8 cellular contexts compared by ENCODE assay signal in the genomic region with DNA sequence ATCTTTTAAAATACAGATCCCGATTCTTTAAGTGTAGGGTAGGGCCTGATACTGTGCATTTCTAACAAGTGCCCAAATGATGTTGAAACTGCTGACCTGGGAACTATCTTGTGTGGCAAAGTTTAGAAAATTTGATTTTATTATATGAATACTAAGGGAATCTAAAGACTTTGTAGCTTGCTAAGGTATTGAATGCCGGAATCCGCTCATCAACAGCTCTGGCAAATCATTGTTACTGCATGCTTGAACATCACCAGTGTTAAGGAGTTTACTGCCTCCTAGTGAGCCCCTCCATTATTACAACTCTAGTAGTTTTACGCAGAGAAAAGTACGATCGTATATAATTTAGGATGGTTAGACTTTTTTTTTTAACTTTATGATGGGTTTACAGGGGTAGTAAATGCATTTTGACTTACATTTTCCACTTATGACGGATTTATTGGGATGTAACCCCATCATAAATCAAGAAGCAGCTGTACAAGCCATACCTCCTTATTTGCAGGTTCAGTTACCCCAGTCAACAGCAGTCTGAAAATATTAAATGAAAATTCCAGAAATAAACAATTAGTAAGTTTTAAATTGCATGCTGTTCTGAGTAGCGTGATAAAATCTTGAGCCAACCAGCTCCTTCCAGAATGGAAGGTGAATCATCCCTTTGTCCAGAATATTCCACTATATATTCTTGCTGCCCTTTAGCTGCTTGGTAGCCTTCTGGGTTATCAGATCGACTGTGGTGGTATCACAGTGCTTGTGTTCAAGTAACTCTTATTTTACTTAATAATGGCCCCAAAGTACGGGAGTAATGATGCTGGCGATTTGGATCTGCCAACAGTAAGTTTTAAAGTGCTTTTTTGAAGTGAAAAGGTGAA. TPM values are rescaled to one million over a fixed set of nuclear protein-coding genes. Genes with fewer than 3 reads are reported as not detected.
DNase-seq lines count a peak whose midpoint lies in the region; ATAC-seq and TF ChIP-seq lines count a peak whose summit lies in the region.

No MANE protein-coding gene starts in this region.

- DNase-seq in BE2C (peak; percentile 34), NCI-H1694 treated with DMSO at 0.1 percent for 48 hours (lab: John Stamatoyannopoulos, UW) (peak; percentile 86), T-cell (peak in 23 of 34 experiments; percentile 3 to 61 (median 27)), colonic mucosa (peak; percentile 60)
- DNase-seq in stimulated activated naive B cell treated with anti-CD40 and anti-IgM and Interleukin-4, amounts not matched to agents 10 μg/mL and 1 μg/mL and 100 μg/mL, for 72 hours: peak; percentile 23

- peaks cover 46 to 58% (median 47%) of the 10 kb centered on the region in 3 donors for H3K4me1 Mint-ChIP-seq in T-cell
- H3K4me1 Mint-ChIP-seq in stimulated activated naive B cell treated with anti-CD40 and anti-IgM and Interleukin-4, amounts not matched to agents 10 μg/mL and 1 μg/mL and 100 μg/mL, for 72 hours: peaks cover 23 to 51% of the 10 kb centered on the region in 2 donors

- H3K36me3 ChIP-seq in BE2C (no peaks in the 10 kb centered on the region), colonic mucosa (no peaks in the 10 kb centered on the region)

- H3K4me3 ChIP-seq in BE2C (ENCODE audit: low read depth, low read length) (peak overlapping the region; percentile 85), colonic mucosa (peak overlapping the region; percentile 61)

- peak overlapping the region; percentile 96 for H3K27ac Mint-ChIP-seq in T-cell
- H3K27ac Mint-ChIP-seq in stimulated activated naive B cell treated with anti-CD40 and anti-IgM and Interleukin-4, amounts not matched to agents 10 μg/mL and 1 μg/mL and 100 μg/mL, for 72 hours: peak overlapping the region; percentile 96

- intact Hi-C loops in colonic mucosa (cut with DNase I): no loop called here

- POLR2A ChIA-PET in T-cell (lab: Charles Lee): interaction anchor here in 1 of 2 donors (0.6 to 0.7 kb wide), 2 partner anchors 12 to 1236 kb away, joined by 3 read pairs; no protein-coding TSS in a partner anchor

- peak overlapping the region; percentile 89 to 96 (median 94) for H3K4me3 Mint-ChIP-seq in T-cell
- H3K4me3 Mint-ChIP-seq in stimulated activated naive B cell treated with anti-CD40 and anti-IgM and Interleukin-4, amounts not matched to agents 10 μg/mL and 1 μg/mL and 100 μg/mL, for 72 hours: peak overlapping the region; percentile 93 to 99

- TF ChIP-seq CTCF in BE2C (IDR thresholded peaks at IDR 0.05; ENCODE audit: low read depth, low read length): peak; percentile 65
- peak; percentile 75 for TF ChIP-seq CTCF in colonic mucosa (IDR thresholded peaks at IDR 0.05)

- peak; percentile 42 for ATAC-seq in GM18520 (IDR thresholded peaks at IDR 0.05; ENCODE audit: unreplicated experiment)
- ATAC-seq in HG03060 (IDR thresholded peaks at IDR 0.05; ENCODE audit: low read depth, unreplicated experiment): peak; percentile 55
- peak; percentile 62 to 73 (median 68) for ATAC-seq in T-cell (replicated peaks in 1 of 4)
- peak; percentile 65 to 68 for ATAC-seq in stimulated activated naive B cell treated with anti-CD40 and anti-IgM and Interleukin-4, amounts not matched to agents 10 μg/mL and 1 μg/mL and 100 μg/mL, for 72 hours (replicated peaks)

- H3K4me1 ChIP-seq in BE2C (no peaks in the 10 kb centered on the region), colonic mucosa (no peaks in the 10 kb centered on the region)

- H3K9me3 ChIP-seq in BE2C: no peaks in the 10 kb centered on the region
- no peaks in the 10 kb centered on the region for H3K9me3 ChIP-seq in colonic mucosa

- H3K9me3 Mint-ChIP-seq in T-cell: no peaks in the 10 kb centered on the region
- no peaks in the 10 kb centered on the region for H3K9me3 Mint-ChIP-seq in stimulated activated naive B cell treated with anti-CD40 and anti-IgM and Interleukin-4, amounts not matched to agents 10 μg/mL and 1 μg/mL and 100 μg/mL, for 72 hours

- H3K36me3 Mint-ChIP-seq in T-cell: peaks cover 32% of the 10 kb centered on the region
- peaks cover 12 to 32% of the 10 kb centered on the region in 2 donors for H3K36me3 Mint-ChIP-seq in stimulated activated naive B cell treated with anti-CD40 and anti-IgM and Interleukin-4, amounts not matched to agents 10 μg/mL and 1 μg/mL and 100 μg/mL, for 72 hours

- H3K27me3 Mint-ChIP-seq in T-cell: no peaks in the 10 kb centered on the region
- H3K27me3 Mint-ChIP-seq in stimulated activated naive B cell treated with anti-CD40 and anti-IgM and Interleukin-4, amounts not matched to agents 10 μg/mL and 1 μg/mL and 100 μg/mL, for 72 hours: no peaks in the 10 kb centered on the region

- H3K27me3 ChIP-seq in BE2C (no peaks in the 10 kb centered on the region), colonic mucosa (no peaks in the 10 kb centered on the region), layer of hippocampus (ENCODE audit: control insufficient read depth, insufficient read depth, low read length) (no peaks in the 10 kb centered on the region)

- CTCF ChIA-PET in T-cell (lab: Charles Lee): interaction anchor here (0.8 to 2.1 kb wide), 13 partner anchors 11 to 536 kb away, joined by 3 to 10 read pairs (median 5); a partner anchor contains a TSS

- H3K27ac ChIP-seq in colonic mucosa: peak overlapping the region; percentile 77
- peak overlapping the region; percentile 93 for H3K27ac ChIP-seq in layer of hippocampus (ENCODE audit: low read depth, low read length)

- H3K9ac ChIP-seq in colonic mucosa (ENCODE audit: low read depth in 2 of 2, low read length in 2 of 2): peak overlapping the region; percentile 82 to 85

RNA-seq across cellular contexts. Expression of a gene that starts 0.9 kb away (rescaled TPM):
- polyA plus RNA-seq in BE2C (2012; ENCODE audit: insufficient read depth, insufficient read length, low read depth): 14.3 TPM
- total RNA-seq in T-cell (10 to 100 TPM; 12.7 to 16.1 (median 13.7) TPM), colonic mucosa (10 to 100 TPM in 1 of 2 donors, 1 to 10 TPM in 1; 8.5 to 16.7 TPM)

RNA-seq across cellular contexts. Expression of a gene that starts 1.0 kb away (rescaled TPM):
- 9.3 TPM for polyA plus RNA-seq in BE2C (2012; ENCODE audit: insufficient read depth, insufficient read length, low read depth)
- 10 to 100 TPM; 13.5 to 22.2 (median 17.3) TPM for total RNA-seq in T-cell
- total RNA-seq in colonic mucosa: 10 to 100 TPM; 15.7 to 25.8 TPM

Comparison
In these comparisons a context has a peak if more than half of its experiments do, and no peak if none do; other contexts are left out.
1. Peak in every context shown above with its lines: DNase-seq, ATAC-seq, H3K4me3 ChIP-seq and H3K27ac ChIP-seq.
2. DNase-seq: peak in every context shown above with its lines; median percentile 86 in NCI-H1694 treated with DMSO at 0.1 percent for 48 hours; 60 in colonic mucosa; 34 in BE2C; 27 in T-cell; 23 in stimulated activated naive B cell treated with anti-CD40 and anti-IgM and Interleukin-4, amounts not matched to agents 10 μg/mL and 1 μg/mL and 100 μg/mL, for 72 hours.